ENCODE assay signal across 9 cellular contexts in genomic region chr14:100680439-100681051, GRCh38. TPM values are rescaled to one million over a fixed set of nuclear protein-coding genes. Genes with fewer than 3 reads are reported as not detected.
A peak's percentile ranks its signal among the peaks of the same experiment; 100 is the strongest.
DNase-seq lines count a peak whose midpoint lies in the region; ATAC-seq and TF ChIP-seq lines count a peak whose summit lies in the region.
"Had no signal": no experiment of that assay in that cellular context is flagged by ENCODE, and none has a peak within 500 bp of the region (broad histone marks: within the 10 kb centered on the region; RNA-seq: fewer than 3 reads in every experiment).

No MANE protein-coding gene starts in this region.

- H2AFZ ChIP-seq in Loucy (ENCODE audit: low read length) = no peak overlapping the region

- no peaks in the 10 kb centered on the region; the same call in 1 of the 2 replicates for H3F3A ChIP-seq in Loucy (ENCODE audit: low read depth)

- no peaks in the 10 kb centered on the region for H3K36me3 ChIP-seq in Loucy (ENCODE audit: insufficient read depth, low read length)
- H3K36me3 ChIP-seq in body of pancreas (replicated peaks in 1 of 2; ENCODE audit: insufficient read depth in 1 of 2, low read depth in 2 of 2) = no peaks in the 10 kb centered on the region
- no peaks in the 10 kb centered on the region for H3K36me3 ChIP-seq in upper lobe of right lung

- TF ChIP-seq CTCF in Loucy (conservative IDR thresholded peaks at IDR 0.05; ENCODE audit: low read length) = no peak
- TF ChIP-seq CTCF in body of pancreas (IDR thresholded peaks at IDR 0.05) = no peak
- no peak for TF ChIP-seq CTCF in mesothelial cell of epicardium (IDR thresholded peaks at IDR 0.05; ENCODE audit: unreplicated experiment)
- TF ChIP-seq CTCF in upper lobe of right lung (IDR thresholded peaks at IDR 0.05) = no peak

- H3K9me3 ChIP-seq in Loucy (ENCODE audit: insufficient read depth, low read depth, low read length) (no peaks in the 10 kb centered on the region), body of pancreas (no peaks in the 10 kb centered on the region), upper lobe of right lung (no peaks in the 10 kb centered on the region)

- no peaks in the 10 kb centered on the region for H3K79me2 ChIP-seq in Loucy (ENCODE audit: insufficient read depth, low read length)

- H3K4me3 Mint-ChIP-seq in mesothelial cell of epicardium = no peak overlapping the region
- H3K4me3 Mint-ChIP-seq in activated CD4-positive, alpha-beta T cell treated with anti-CD3 and anti-CD28 coated beads, Interleukin-2, amount 10 ng/mL, durations not matched to agents 24 days and 14 days = no peak overlapping the region

- ATAC-seq in body of pancreas (peak; percentile 25), upper lobe of right lung (peak; percentile 8), HG02678 (IDR thresholded peaks at IDR 0.05; ENCODE audit: unreplicated experiment) (no peak)

- intact Hi-C loops in body of pancreas (cut with DNase I) (no loop called here), upper lobe of right lung (cut with DNase I) (no loop called here)
- intact Hi-C loops in activated CD4-positive, alpha-beta T cell treated with anti-CD3 and anti-CD28 coated beads, Interleukin-2, amount 10 ng/mL, durations not matched to agents 24 days and 14 days (cut with micrococcal nuclease) = no loop called here

- no peaks in the 10 kb centered on the region for H3K27me3 Mint-ChIP-seq in mesothelial cell of epicardium (ENCODE audit: low read depth)
- no peaks in the 10 kb centered on the region for H3K27me3 Mint-ChIP-seq in activated CD4-positive, alpha-beta T cell treated with anti-CD3 and anti-CD28 coated beads, Interleukin-2, amount 10 ng/mL, durations not matched to agents 24 days and 14 days

- no peak for TF ChIP-seq POLR2A in body of pancreas (IDR thresholded peaks at IDR 0.05)

- WGBS in body of pancreas, 2 donors = 59 to 67% methylated on average over 7 to 20 of the region's 23 CpGs

- H3K4me2 ChIP-seq in Loucy (ENCODE audit: low read depth, low read length, poor library complexity, severe bottlenecking) = peak overlapping the region; percentile 31

- DNase-seq in body of pancreas = no peak
- DNase-seq in mesothelial cell of epicardium (ENCODE audit: low spot score in 2 of 2, unreplicated experiment in 2 of 2) = no peak
- no peak for DNase-seq in upper lobe of right lung
- no peak for DNase-seq in activated CD4-positive, alpha-beta T cell treated with anti-CD3 and anti-CD28 coated beads, Interleukin-2, amount 10 ng/mL, durations not matched to agents 24 days and 14 days
- no peak for DNase-seq in activated T-cell treated with anti-CD3 and anti-CD28 coated beads for 4 hours
- DNase-seq: Karpas-422 had no signal

- H3K9me2 ChIP-seq in Loucy (replicated peaks; ENCODE audit: low read depth, low read length) = no peaks in the 10 kb centered on the region

- H3K4me3 ChIP-seq in Loucy (ENCODE audit: low read length, poor library complexity, severe bottlenecking) = no peak overlapping the region
- H3K4me3 ChIP-seq in body of pancreas = no peak overlapping the region
- H3K4me3 ChIP-seq in upper lobe of right lung = no peak overlapping the region

- peak overlapping the region; percentile 48 for H3K9ac ChIP-seq in Loucy (ENCODE audit: low read depth, low read length, poor library complexity, severe bottlenecking)

- peak overlapping the region in 1 of 4 donors; percentile 61 for H3K27ac ChIP-seq in body of pancreas
- peak overlapping the region; percentile 17 for H3K27ac ChIP-seq in upper lobe of right lung

- H3K4me1 Mint-ChIP-seq in mesothelial cell of epicardium = peaks cover 60% of the 10 kb centered on the region
- no peaks in the 10 kb centered on the region for H3K4me1 Mint-ChIP-seq in activated CD4-positive, alpha-beta T cell treated with anti-CD3 and anti-CD28 coated beads, Interleukin-2, amount 10 ng/mL, durations not matched to agents 24 days and 14 days

- no peaks in the 10 kb centered on the region for H3K9me3 Mint-ChIP-seq in mesothelial cell of epicardium
- no peaks in the 10 kb centered on the region for H3K9me3 Mint-ChIP-seq in activated CD4-positive, alpha-beta T cell treated with anti-CD3 and anti-CD28 coated beads, Interleukin-2, amount 10 ng/mL, durations not matched to agents 24 days and 14 days

- no peaks in the 10 kb centered on the region for H4K20me1 ChIP-seq in Loucy (ENCODE audit: insufficient read depth, low read length, poor library complexity, severe bottlenecking)

- H3K27me3 ChIP-seq in Loucy (ENCODE audit: insufficient read depth, low read length, poor library complexity, severe bottlenecking) = no peaks in the 10 kb centered on the region
- H3K27me3 ChIP-seq in body of pancreas = no peaks in the 10 kb centered on the region
- H3K27me3 ChIP-seq in upper lobe of right lung = no peaks in the 10 kb centered on the region

- peak overlapping the region; percentile 88 for H3K27ac Mint-ChIP-seq in mesothelial cell of epicardium
- no peak overlapping the region for H3K27ac Mint-ChIP-seq in activated CD4-positive, alpha-beta T cell treated with anti-CD3 and anti-CD28 coated beads, Interleukin-2, amount 10 ng/mL, durations not matched to agents 24 days and 14 days

- no peaks in the 10 kb centered on the region for H3K36me3 Mint-ChIP-seq in mesothelial cell of epicardium
- no peaks in the 10 kb centered on the region for H3K36me3 Mint-ChIP-seq in activated CD4-positive, alpha-beta T cell treated with anti-CD3 and anti-CD28 coated beads, Interleukin-2, amount 10 ng/mL, durations not matched to agents 24 days and 14 days (ENCODE audit: low read depth)

- H3K4me1 ChIP-seq in Loucy (ENCODE audit: insufficient read depth, low read length, poor library complexity, severe bottlenecking) (peaks cover 55% of the 10 kb centered on the region), body of pancreas (peaks cover 13% of the 10 kb centered on the region), upper lobe of right lung (peaks cover 29% of the 10 kb centered on the region)

RNA-seq across cellular contexts. Expression of gene DLK1, which starts 46.1 kb away (rescaled TPM):
- total RNA-seq in body of pancreas (10 to 100 TPM; 26.2 to 33.0 TPM), mesothelial cell of epicardium (958 to 1,165 TPM (median 1,080 TPM) in 3 replicates), upper lobe of right lung (not detected)
- not detected in 2 replicates for total RNA-seq in activated CD4-positive, alpha-beta T cell treated with anti-CD3 and anti-CD28 coated beads, Interleukin-2, amount 10 ng/mL, durations not matched to agents 24 days and 14 days
- total RNA-seq: NCI-H460 had no signal

Comparison
In these comparisons a context has a peak if more than half of its experiments do, and no peak if none do; other contexts are left out.
1. RNA of gene DLK1, which starts 46.1 kb away (total RNA-seq): 958 to 1,165 TPM in mesothelial cell of epicardium; 26.2 to 33.0 TPM in body of pancreas, not detected in upper lobe of right lung (single experiment) and not detected in activated CD4-positive, alpha-beta T cell treated with anti-CD3 and anti-CD28 coated beads, Interleukin-2, amount 10 ng/mL, durations not matched to agents 24 days and 14 days; every median in the first group is over 10 times any median in the second.